1 cellular context compared by ENCODE assay signal in the genomic region with DNA sequence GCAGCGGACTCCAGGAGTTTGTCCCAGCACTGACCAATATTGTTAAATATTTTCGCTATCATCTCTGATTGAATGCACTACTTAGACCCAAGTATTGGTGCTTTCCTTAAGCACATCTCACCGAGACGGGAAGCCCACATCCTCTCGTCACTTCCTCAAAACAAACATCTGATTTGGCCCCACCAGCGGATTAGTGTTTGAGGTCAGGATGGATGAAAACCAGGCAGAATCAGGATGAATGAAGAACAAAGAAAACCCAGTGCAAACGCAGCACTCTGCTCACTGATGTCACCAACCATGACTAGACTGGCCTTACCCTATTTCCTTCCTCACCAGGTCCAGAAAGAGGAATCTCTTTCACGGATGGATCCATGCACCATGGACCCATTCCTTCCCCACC.
A peak's percentile ranks its signal among the peaks of the same experiment; 100 is the strongest.
TF ChIP-seq lines count a peak whose summit lies in the region.

No MANE protein-coding gene starts in this region.

TF ChIP-seq in endothelial cell of umbilical vein, 7 proteins besides CTCF, POLR2A, EP300 and RAD21:
- TF ChIP-seq GATA2 (IDR thresholded peaks at IDR 0.05; ENCODE audit: insufficient read depth, insufficient read length, low read depth, low read length) (peak; percentile 11), POLR2AphosphoS5 (IDR thresholded peaks at IDR 0.05; ENCODE audit: insufficient read depth, low read depth, low read length) (peak; percentile 47), JUN (IDR thresholded peaks at IDR 0.05; ENCODE audit: borderline replicate concordance, insufficient read depth, insufficient read length, low read depth) (peak; percentile 13), MYC (IDR thresholded peaks at IDR 0.05; ENCODE audit: low read depth, low read length) (no peak)
- TF ChIP-seq, protein P1, sequence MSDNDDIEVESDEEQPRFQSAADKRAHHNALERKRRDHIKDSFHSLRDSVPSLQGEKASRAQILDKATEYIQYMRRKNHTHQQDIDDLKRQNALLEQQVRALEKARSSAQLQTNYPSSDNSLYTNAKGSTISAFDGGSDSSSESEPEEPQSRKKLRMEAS (IDR thresholded peaks at IDR 0.05; ENCODE audit: insufficient read depth, insufficient read length): no peak
